8 cellular contexts compared by ENCODE assay signal in the genomic region with DNA sequence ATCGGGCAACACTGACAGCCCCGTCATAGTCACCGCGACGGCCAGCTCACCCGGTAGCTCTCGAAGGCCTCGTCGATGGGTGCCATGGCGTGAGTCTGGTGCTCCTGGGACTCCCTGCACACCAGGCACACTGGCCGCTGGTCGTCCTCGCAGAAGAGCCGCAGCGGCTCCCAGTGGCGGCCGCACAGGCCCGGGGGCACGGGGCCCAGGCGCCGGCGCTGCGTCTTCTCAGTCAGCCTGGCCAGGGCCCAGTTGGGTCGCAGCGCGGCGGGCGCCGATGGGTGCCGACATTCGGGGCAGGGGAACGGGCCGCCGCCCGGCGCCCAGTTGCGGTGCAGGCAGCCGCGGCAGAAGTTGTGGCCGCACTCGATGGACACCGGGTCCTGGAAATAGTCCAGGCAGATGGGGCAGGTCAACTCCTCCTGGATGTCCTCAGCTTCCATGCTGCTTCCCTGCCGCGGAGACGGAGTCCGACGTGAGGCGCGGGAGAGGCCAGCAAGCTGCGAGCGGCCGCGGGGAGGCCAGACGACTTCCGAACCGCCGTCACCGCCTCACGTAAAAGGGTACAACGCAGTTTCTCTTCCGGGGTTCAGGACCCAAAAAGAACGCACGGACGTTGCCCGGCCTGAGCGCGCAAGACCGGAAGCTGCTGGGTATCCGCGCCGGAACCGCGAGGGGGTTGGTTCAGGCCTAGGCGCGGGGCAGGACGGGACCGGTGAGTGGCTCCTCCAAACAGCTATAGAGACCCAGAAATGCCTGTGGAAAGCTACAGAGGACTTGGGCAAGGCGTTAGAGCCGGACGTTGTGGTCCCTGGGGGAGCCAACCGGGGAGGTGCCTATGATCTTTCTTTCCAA.
DNase-seq lines count a peak whose midpoint lies in the region; ATAC-seq and TF ChIP-seq lines count a peak whose summit lies in the region.

A gene with protein sequence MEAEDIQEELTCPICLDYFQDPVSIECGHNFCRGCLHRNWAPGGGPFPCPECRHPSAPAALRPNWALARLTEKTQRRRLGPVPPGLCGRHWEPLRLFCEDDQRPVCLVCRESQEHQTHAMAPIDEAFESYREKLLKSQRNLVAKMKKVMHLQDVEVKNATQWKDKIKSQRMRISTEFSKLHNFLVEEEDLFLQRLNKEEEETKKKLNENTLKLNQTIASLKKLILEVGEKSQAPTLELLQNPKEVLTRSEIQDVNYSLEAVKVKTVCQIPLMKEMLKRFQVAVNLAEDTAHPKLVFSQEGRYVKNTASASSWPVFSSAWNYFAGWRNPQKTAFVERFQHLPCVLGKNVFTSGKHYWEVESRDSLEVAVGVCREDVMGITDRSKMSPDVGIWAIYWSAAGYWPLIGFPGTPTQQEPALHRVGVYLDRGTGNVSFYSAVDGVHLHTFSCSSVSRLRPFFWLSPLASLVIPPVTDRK (minus strand): TSS at position 572 of the 855 bp plus-strand sequence. CDS start 129 bp downstream, at position 443.

- in situ Hi-C loops in GM18951 (cut with MboI; ENCODE audit: low sequenced_read_pairs, unreplicated experiment) = no loop called here

- peak; percentile 89 for ATAC-seq in HG03196 (IDR thresholded peaks at IDR 0.05; ENCODE audit: unreplicated experiment)

- peak; percentile 88 for TF ChIP-seq POLR2A in GM18951 (IDR thresholded peaks at IDR 0.05; ENCODE audit: extremely low read depth, insufficient read depth, insufficient read length)

- peak within 1 kb of the TSS; percentile 88 for H3K27ac ChIP-seq in layer of hippocampus (ENCODE audit: low read depth, low read length)

- DNase-seq in AG09319 (ENCODE audit: extremely low read depth, low read depth) = peak; percentile 80
- DNase-seq in NCI-H345 treated with DMSO at 0.1 percent for 48 hours (lab: John Stamatoyannopoulos, UW; ENCODE audit: unreplicated experiment) = peak; percentile 76
- DNase-seq in activated CD4-positive, CD25-positive, alpha-beta regulatory T cell treated with anti-CD3 and anti-CD28 coated beads, Interleukin-2, amount 50 U/mL, for 72 hours = peak; percentile 92
- peak; percentile 90 for DNase-seq in cerebellar cortex (ENCODE audit: low spot score)
- DNase-seq in stimulated activated CD4-positive, alpha-beta T cell treated with anti-CD3 and anti-CD28 coated beads, Interleukin-2, amount 100 ng/mL, for 24 hours = peak; percentile 91 to 93

- TF ChIP-seq CTCF in AG09319 (IDR thresholded peaks at IDR 0.05; ENCODE audit: low read depth, low read length) = no peak; the same call in 1 of the 2 replicates

- no peaks in the 10 kb centered on the region for H3K27me3 ChIP-seq in layer of hippocampus (ENCODE audit: control insufficient read depth, insufficient read depth, low read length)

Comparison
In these comparisons a context has a peak if more than half of its experiments do, and no peak if none do; other contexts are left out.
1. Peak in every context shown above with its lines: DNase-seq, ATAC-seq and H3K27ac ChIP-seq.